12 cellular contexts compared by ENCODE assay signal in genomic region chr19:3668331-3669133, GRCh38.
A peak's percentile ranks its signal among the peaks of the same experiment; 100 is the strongest.
DNase-seq lines count a peak whose midpoint lies in the region; ATAC-seq and TF ChIP-seq lines count a peak whose summit lies in the region.
"Had no signal": no experiment of that assay in that cellular context is flagged by ENCODE, and none has a peak within 500 bp of the region (broad histone marks: within the 10 kb centered on the region; RNA-seq: fewer than 3 reads in every experiment).

No MANE protein-coding gene starts in this region.

- H3K36me3 ChIP-seq in tibial artery = peaks cover 18 to 39% (median 35%) of the 10 kb centered on the region in 3 donors

- no peak overlapping the region for H3K4me3 ChIP-seq in tibial artery

- DNase-seq in activated naive CD4-positive, alpha-beta T cell treated with anti-CD3 and anti-CD28 coated beads, Interleukin-2, amount 10 ng/mL, durations not matched to agents 7 days and 5 days = no peak
- DNase-seq in activated naive CD4-positive, alpha-beta T cell (lab: John Stamatoyannopoulos, UW) = no peak
- DNase-seq in epidermal melanocyte (ENCODE audit: insufficient read length, low spot score) (peak; percentile 88), tibial artery (no peak)
- DNase-seq: activated B cell treated with CpG ODN at 0.5 μM for 24 hours; activated T-cell treated with anti-CD3 and anti-CD28 coated beads, Interleukin-2, amount 50 U/mL, for 72 hours; DMS 273 treated with DMSO at 0.1 percent for 48 hours had no signal

- no peak for ATAC-seq in GM18867 (IDR thresholded peaks at IDR 0.05; ENCODE audit: unreplicated experiment)
- ATAC-seq in HG02642 (IDR thresholded peaks at IDR 0.05; ENCODE audit: poor library complexity, unreplicated experiment) = no peak
- ATAC-seq in HG03135 (IDR thresholded peaks at IDR 0.05; ENCODE audit: unreplicated experiment) = no peak
- ATAC-seq: activated T-cell treated with anti-CD3 and anti-CD28 coated beads, Interleukin-2, amount 50 U/mL, for 72 hours had no signal

- peaks cover 1% of the 10 kb centered on the region for H3K36me3 Mint-ChIP-seq in activated naive CD4-positive, alpha-beta T cell treated with anti-CD3 and anti-CD28 coated beads, Interleukin-2, amount 10 ng/mL, durations not matched to agents 7 days and 5 days
- peaks cover 6% of the 10 kb centered on the region for H3K36me3 Mint-ChIP-seq in nephron (ENCODE audit: low read depth)

- intact Hi-C loops in tibial artery (cut with DNase I; ENCODE audit: low total_unique reads) = no loop called here

- peaks cover 19% of the 10 kb centered on the region for H3K4me1 Mint-ChIP-seq in activated naive CD4-positive, alpha-beta T cell treated with anti-CD3 and anti-CD28 coated beads, Interleukin-2, amount 10 ng/mL, durations not matched to agents 7 days and 5 days
- H3K4me1 Mint-ChIP-seq in nephron = peaks cover 43% of the 10 kb centered on the region

- CTCF ChIA-PET in activated naive CD4-positive, alpha-beta T cell treated with anti-CD3 and anti-CD28 coated beads, Interleukin-2, amount 10 ng/mL, durations not matched to agents 7 days and 5 days (lab: Charles Lee) = interaction anchor here (1.1 to 4.4 kb wide), 3 partner anchors 34 to 56 kb away, joined by 3 to 21 read pairs (median 16); partner anchors contain the start of gene TJP3

- peaks cover 15% of the 10 kb centered on the region for H3K27me3 Mint-ChIP-seq in activated naive CD4-positive, alpha-beta T cell treated with anti-CD3 and anti-CD28 coated beads, Interleukin-2, amount 10 ng/mL, durations not matched to agents 7 days and 5 days
- H3K27me3 Mint-ChIP-seq in nephron (ENCODE audit: low read depth) = no peaks in the 10 kb centered on the region
- H3K27me3 Mint-ChIP-seq: activated B cell treated with CpG ODN at 0.5 μM for 24 hours had no signal

- TF ChIP-seq CTCF in nephron (IDR thresholded peaks at IDR 0.05; ENCODE audit: unreplicated experiment in 3 of 3) (no peak), tibial artery (IDR thresholded peaks at IDR 0.05) (no peak)

- H3K27me3 ChIP-seq in tibial artery = no peaks in the 10 kb centered on the region

- H3K27ac ChIP-seq in tibial artery = peak overlapping the region; percentile 95 to 99
- H3K27ac ChIP-seq: RWPE1 had no signal

- H3K4me1 ChIP-seq in tibial artery = peaks cover 4 to 67% (median 58%) of the 10 kb centered on the region in 4 donors

- no peak overlapping the region for H3K4me3 Mint-ChIP-seq in activated naive CD4-positive, alpha-beta T cell treated with anti-CD3 and anti-CD28 coated beads, Interleukin-2, amount 10 ng/mL, durations not matched to agents 7 days and 5 days
- H3K4me3 Mint-ChIP-seq in nephron = peak overlapping the region in 1 of 3 experiments; percentile 35
- H3K4me3 Mint-ChIP-seq: activated B cell treated with CpG ODN at 0.5 μM for 24 hours; activated T-cell treated with anti-CD3 and anti-CD28 coated beads, Interleukin-2, amount 50 U/mL, for 72 hours had no signal

- no peaks in the 10 kb centered on the region for H3K9me3 Mint-ChIP-seq in activated naive CD4-positive, alpha-beta T cell treated with anti-CD3 and anti-CD28 coated beads, Interleukin-2, amount 10 ng/mL, durations not matched to agents 7 days and 5 days
- H3K9me3 Mint-ChIP-seq in nephron = no peaks in the 10 kb centered on the region
- H3K9me3 Mint-ChIP-seq: activated B cell treated with CpG ODN at 0.5 μM for 24 hours; activated T-cell treated with anti-CD3 and anti-CD28 coated beads, Interleukin-2, amount 50 U/mL, for 72 hours had no signal

- no peaks in the 10 kb centered on the region for H3K9me3 ChIP-seq in tibial artery

- H3K27ac Mint-ChIP-seq in activated naive CD4-positive, alpha-beta T cell treated with anti-CD3 and anti-CD28 coated beads, Interleukin-2, amount 10 ng/mL, durations not matched to agents 7 days and 5 days = peak overlapping the region; percentile 52
- peak overlapping the region; percentile 50 to 87 (median 82) for H3K27ac Mint-ChIP-seq in nephron
- H3K27ac Mint-ChIP-seq: activated B cell treated with CpG ODN at 0.5 μM for 24 hours; activated T-cell treated with anti-CD3 and anti-CD28 coated beads, Interleukin-2, amount 50 U/mL, for 72 hours had no signal
